7 cellular contexts compared by ENCODE assay signal in genomic region chr14:91229743-91230200, GRCh38. TPM values are rescaled to one million over a fixed set of nuclear protein-coding genes. Genes with fewer than 3 reads are reported as not detected.
DNase-seq lines count a peak whose midpoint lies in the region; ATAC-seq, FAIRE-seq and TF ChIP-seq lines count a peak whose summit lies in the region.

No MANE protein-coding gene starts in this region.

- peaks cover 3% of the 10 kb centered on the region for H3K27me3 Mint-ChIP-seq in astrocyte (ENCODE audit: low read depth, unreplicated experiment)

- peaks cover 30% of the 10 kb centered on the region for H3K4me1 ChIP-seq in astrocyte (ENCODE audit: insufficient read depth, low read length)
- no peaks in the 10 kb centered on the region for H3K4me1 ChIP-seq in ovary (ENCODE audit: insufficient read depth)

- H3K79me2 ChIP-seq in astrocyte (ENCODE audit: insufficient read depth, low read length), result no peaks in the 10 kb centered on the region

- TF ChIP-seq CTCF in astrocyte (IDR thresholded peaks at IDR 0.05; ENCODE audit: insufficient read depth, low read depth, low read length) (no peak), ovary (IDR thresholded peaks at IDR 0.05) (no peak)

- H3K27me3 ChIP-seq in astrocyte (ENCODE audit: insufficient read depth, low read length) (no peaks in the 10 kb centered on the region), ovary (no peaks in the 10 kb centered on the region)

- WGBS in ovary, 3 donors, result 85 to 90% (median 86%) methylated on average over 6 of the region's 6 CpGs

- no peak for TF ChIP-seq EP300 in ovary (IDR thresholded peaks at IDR 0.05)

- peak; percentile 92 for DNase-seq in RPMI7951 (ENCODE audit: low read depth)
- peak; percentile 93 for DNase-seq in astrocyte (ENCODE audit: low read depth)
- DNase-seq in stimulated activated naive CD4-positive, alpha-beta T cell (lab: John Stamatoyannopoulos, UW), result peak in 5 of 6 experiments; percentile 23 to 83 (median 73)
- DNase-seq in ovary, result no peak
- no peak for DNase-seq in DMS114 treated with DMSO at 0.1 percent for 48 hours (lab: John Stamatoyannopoulos, UW; ENCODE audit: unreplicated experiment)

- peak; percentile 52 for ATAC-seq in GM19023 (IDR thresholded peaks at IDR 0.05; ENCODE audit: unreplicated experiment)
- peak; percentile 49 for ATAC-seq in HG02970 (IDR thresholded peaks at IDR 0.05; ENCODE audit: low FRiP score, unreplicated experiment)

- H3K4me2 ChIP-seq in astrocyte (ENCODE audit: low read length), result peak overlapping the region; percentile 62

- intact Hi-C loops in ovary (cut with DNase I), result no loop called here

- peaks cover 6% of the 10 kb centered on the region for H3K9me3 Mint-ChIP-seq in astrocyte (ENCODE audit: unreplicated experiment)

- H3K36me3 ChIP-seq in astrocyte (ENCODE audit: insufficient read depth, low read length) (no peaks in the 10 kb centered on the region), ovary (no peaks in the 10 kb centered on the region)

- H3K4me3 ChIP-seq in astrocyte (ENCODE audit: insufficient read depth, low read depth, low read length) (no peak overlapping the region), ovary (no peak overlapping the region)

- H3K27ac Mint-ChIP-seq in astrocyte (ENCODE audit: unreplicated experiment), result peak overlapping the region; percentile 45

- peaks cover 30% of the 10 kb centered on the region for H3K4me1 Mint-ChIP-seq in astrocyte (ENCODE audit: low read depth, unreplicated experiment)

- no peaks in the 10 kb centered on the region for H4K20me1 ChIP-seq in astrocyte (ENCODE audit: insufficient read depth, low read length)

- H3K9me3 ChIP-seq in astrocyte (ENCODE audit: insufficient read depth, low read depth, low read length) (no peaks in the 10 kb centered on the region), ovary (no peaks in the 10 kb centered on the region)

- H3K36me3 Mint-ChIP-seq in astrocyte (ENCODE audit: low read depth, unreplicated experiment), result peaks cover 10% of the 10 kb centered on the region

- H3K27ac ChIP-seq in astrocyte (ENCODE audit: low read depth, low read length) (peak overlapping the region; percentile 50), ovary (no peak overlapping the region)

- H2AFZ ChIP-seq in astrocyte (ENCODE audit: low read depth, low read length), result peak overlapping the region; percentile 1

- H3K4me3 Mint-ChIP-seq in astrocyte (ENCODE audit: unreplicated experiment), result no peak overlapping the region

- H3K9ac ChIP-seq in astrocyte (ENCODE audit: low read length), result no peak overlapping the region

- FAIRE-seq in astrocyte (lab: Jason Lieb, UNC), result no peak

- TF ChIP-seq POLR2A in ovary (IDR thresholded peaks at IDR 0.05), result no peak

RNA-seq across cellular contexts. Expression of gene GPR68, which starts 14.7 kb away (rescaled TPM):
- total RNA-seq in RPMI7951 (2014; rRNA removed; shearing (Covaris generic)), result 16.7 and 18.6 TPM in 2 replicates
- total RNA-seq in astrocyte (0.38 and 0.50 TPM in 2 replicates), ovary (under 1 TPM in 6 of 7 donors, not detected in 1; 0.17 to 0.57 (median 0.33) TPM)
- polyA plus RNA-seq in ovary, result under 1 TPM; 0.40 to 0.45 TPM

Comparison
In these comparisons a context has a peak if more than half of its experiments do, and no peak if none do; other contexts are left out.
1. DNase-seq: peak in RPMI7951 (single experiment), astrocyte (single experiment) and stimulated activated naive CD4-positive, alpha-beta T cell (5 of 6); none in ovary (0 of 5) and DMS114 treated with DMSO at 0.1 percent for 48 hours (single experiment).
2. RNA of gene GPR68, which starts 14.7 kb away (total RNA-seq): 16.7 to 18.6 TPM in RPMI7951; 0.38 to 0.50 TPM in astrocyte and 0.17 to 0.57 TPM in ovary; every median in the first group is over 10 times any median in the second.